Comparison of ENCODE assay signal across 15 cellular contexts in genomic region chr13:111925146-111925875, GRCh38.
A peak's percentile ranks its signal among the peaks of the same experiment; 100 is the strongest.
DNase-seq lines count a peak whose midpoint lies in the region; ATAC-seq and TF ChIP-seq lines count a peak whose summit lies in the region.
"Had no signal": no experiment of that assay in that cellular context is flagged by ENCODE, and none has a peak within 500 bp of the region (broad histone marks: within the 10 kb centered on the region; RNA-seq: fewer than 3 reads in every experiment).

No MANE protein-coding gene starts in this region.

- no peaks in the 10 kb centered on the region for H3K79me2 ChIP-seq in osteoblast (ENCODE audit: insufficient read depth, low read length)

- DNase-seq in coronary artery (ENCODE audit: low spot score) = peak; percentile 45
- DNase-seq in islet precursor cell = peak; percentile 23
- DNase-seq in osteoblast (ENCODE audit: insufficient read length, low spot score, missing footprints) = peak; percentile 22
- peak; percentile 37 for DNase-seq in upper lobe of right lung
- DNase-seq in DMS53 treated with DMSO at 0.1 percent for 48 hours (lab: John Stamatoyannopoulos, UW; ENCODE audit: unreplicated experiment) = no peak
- DNase-seq in upper lobe of left lung = no peak
- no peak for DNase-seq in activated CD4-positive, alpha-beta T cell treated with anti-CD3 and anti-CD28 coated beads for 4 hours
- DNase-seq: BE2C; CD4-positive, alpha-beta memory T cell; DMS79 treated with DMSO at 0.1 percent for 48 hours; EL had no signal

- no peaks in the 10 kb centered on the region for H4K20me1 ChIP-seq in osteoblast (ENCODE audit: insufficient read depth, low read length)

- TF ChIP-seq POLR2A in upper lobe of left lung (IDR thresholded peaks at IDR 0.05) = no peak

- H3K4me3 ChIP-seq in coronary artery (no peak overlapping the region), osteoblast (ENCODE audit: insufficient read depth, low read length) (no peak overlapping the region), upper lobe of right lung (no peak overlapping the region), upper lobe of left lung (no peak overlapping the region)
- H3K4me3 ChIP-seq: A549, GM23338, HAP-1 had no signal

- H3K27ac ChIP-seq in coronary artery = no peak overlapping the region
- no peak overlapping the region for H3K27ac ChIP-seq in osteoblast (ENCODE audit: low read depth, low read length)
- no peak overlapping the region for H3K27ac ChIP-seq in upper lobe of right lung
- no peak overlapping the region for H3K27ac ChIP-seq in upper lobe of left lung
- H3K27ac ChIP-seq: A549, C4-2B had no signal

- TF ChIP-seq EP300 in upper lobe of left lung (IDR thresholded peaks at IDR 0.05) = no peak

- no peaks in the 10 kb centered on the region for H3K36me3 ChIP-seq in osteoblast (ENCODE audit: insufficient read depth, low read length)
- H3K36me3 ChIP-seq in upper lobe of right lung = no peaks in the 10 kb centered on the region
- H3K36me3 ChIP-seq in upper lobe of left lung = no peaks in the 10 kb centered on the region
- H3K36me3 ChIP-seq: BE2C, HAP-1 had no signal

- WGBS in upper lobe of left lung, 2 donors = 90% methylated on average over 10 to 13 of the region's 13 CpGs

- TF ChIP-seq CTCF in coronary artery (IDR thresholded peaks at IDR 0.05) = no peak
- no peak for TF ChIP-seq CTCF in osteoblast (IDR thresholded peaks at IDR 0.05; ENCODE audit: extremely low read depth, low read depth, low read length)
- TF ChIP-seq CTCF in upper lobe of right lung (IDR thresholded peaks at IDR 0.05) = no peak
- no peak for TF ChIP-seq CTCF in upper lobe of left lung (IDR thresholded peaks at IDR 0.05)

- ATAC-seq in upper lobe of right lung (no peak), upper lobe of left lung (ENCODE audit: low FRiP score in 2 of 2) (no peak)
- ATAC-seq: A549, GM23338 had no signal

- no peak overlapping the region for H2AFZ ChIP-seq in osteoblast (ENCODE audit: low read length)
- H2AFZ ChIP-seq: GM23338 had no signal

- H3K27me3 ChIP-seq in osteoblast (ENCODE audit: insufficient read depth, low read length) (no peaks in the 10 kb centered on the region), upper lobe of right lung (peaks cover under 1% of the 10 kb centered on the region), upper lobe of left lung (no peaks in the 10 kb centered on the region)

- no peak overlapping the region for H3K4me2 ChIP-seq in osteoblast (ENCODE audit: insufficient read depth, low read length)
- H3K4me2 ChIP-seq: A549, GM23338 had no signal

- H3K4me1 ChIP-seq in osteoblast (ENCODE audit: insufficient read depth, low read length) (no peaks in the 10 kb centered on the region), upper lobe of right lung (no peaks in the 10 kb centered on the region), upper lobe of left lung (no peaks in the 10 kb centered on the region)
- H3K4me1 ChIP-seq: A549, BE2C, HAP-1 had no signal

- intact Hi-C loops in upper lobe of right lung (cut with DNase I) = no loop called here

- H3K9me3 ChIP-seq in osteoblast (ENCODE audit: low read depth, low read length) (no peaks in the 10 kb centered on the region), upper lobe of right lung (no peaks in the 10 kb centered on the region), upper lobe of left lung (no peaks in the 10 kb centered on the region)
- H3K9me3 ChIP-seq: A549, BE2C, HAP-1 had no signal

Comparison
In these comparisons a context has a peak if more than half of its experiments do, and no peak if none do; other contexts are left out.
1. DNase-seq: peak in coronary artery (single experiment), islet precursor cell (single experiment), osteoblast (single experiment) and upper lobe of right lung (single experiment); none in DMS53 treated with DMSO at 0.1 percent for 48 hours (single experiment), upper lobe of left lung (0 of 2) and activated CD4-positive, alpha-beta T cell treated with anti-CD3 and anti-CD28 coated beads for 4 hours (0 of 2).